Comparison of ENCODE assay signal across 21 cellular contexts in the genomic region with DNA sequence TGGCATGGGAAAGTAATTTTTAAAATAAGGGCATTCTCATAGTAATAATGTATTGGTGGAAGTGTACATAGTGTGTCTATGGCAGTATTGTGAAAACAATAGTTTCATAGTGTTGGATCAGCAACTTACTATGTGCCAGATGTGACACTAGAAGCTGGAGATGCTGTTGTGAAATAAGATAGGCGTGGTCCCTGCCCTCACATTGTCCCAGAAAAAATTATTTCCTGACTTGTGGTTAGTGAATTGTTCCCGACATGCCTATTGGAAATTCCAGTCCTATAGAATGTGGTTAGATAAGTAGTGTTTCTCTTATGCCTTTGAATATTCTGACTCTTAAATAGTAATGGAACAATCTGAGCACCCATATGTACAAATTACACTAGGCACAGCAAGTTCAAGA. TPM values are rescaled to one million over a fixed set of nuclear protein-coding genes. Genes with fewer than 3 reads are reported as not detected.
DNase-seq lines count a peak whose midpoint lies in the region; TF ChIP-seq lines count a peak whose summit lies in the region.
"Had no signal": no experiment of that assay in that cellular context is flagged by ENCODE, and none has a peak within 500 bp of the region (broad histone marks: within the 10 kb centered on the region; RNA-seq: fewer than 3 reads in every experiment).

No MANE protein-coding gene starts in this region.

- TF ChIP-seq EP300 in Ishikawa (IDR thresholded peaks at IDR 0.05; ENCODE audit: borderline replicate concordance): peak; percentile 33; the same call in 1 of the 2 replicates

- H3K36me3 ChIP-seq in brain microvascular endothelial cell (replicated peaks): no peaks in the 10 kb centered on the region
- H3K36me3 ChIP-seq: Peyer's patch, sigmoid colon, vagina had no signal

- TF ChIP-seq CTCF in AG10803 (conservative IDR thresholded peaks at IDR 0.05; ENCODE audit: low read length) (no peak), brain microvascular endothelial cell (IDR thresholded peaks at IDR 0.05; ENCODE audit: low read depth, low read length, missing control alignments) (no peak), foreskin fibroblast (IDR thresholded peaks at IDR 0.05; ENCODE audit: low read depth, low read length) (no peak)

- DNase-seq in AG10803 (ENCODE audit: low read depth) (peak; percentile 88), brain microvascular endothelial cell (peak; percentile 33), foreskin fibroblast (peak; percentile 51 to 77), COLO829 (ENCODE audit: low spot score) (no peak), medulla oblongata (ENCODE audit: extremely low spot score) (no peak), occipital lobe (lab: John Stamatoyannopoulos, UW) (no peak)
- DNase-seq in stimulated activated CD4-positive, alpha-beta T cell treated with anti-CD3 and anti-CD28 coated beads, Interleukin-2, amount 100 ng/mL, for 48 hours: no peak
- DNase-seq: activated CD4-positive, alpha-beta memory T cell treated with anti-CD3 and anti-CD28 coated beads, Interleukin-2, amount 10 ng/mL, durations not matched to agents 7 days and 5 days; activated naive CD8-positive, alpha-beta T cell treated with anti-CD3 and anti-CD28 coated beads, Interleukin-2, amount 50 U/mL, for 24 hours; Calu3; GDM1; glutamatergic neuron; NCI-H1092 treated with DMSO at 0.1 percent for 48 hours; Peyer's patch; sigmoid colon; stimulated activated CD4-positive, alpha-beta T cell treated with anti-CD3 and anti-CD28 coated beads, Interleukin-2, amount 100 ng/mL, for 24 hours had no signal

- no peak overlapping the region for H3K4me3 ChIP-seq in AG10803 (ENCODE audit: low read length)
- H3K4me3 ChIP-seq in brain microvascular endothelial cell (ENCODE audit: low read depth, low read length): no peak overlapping the region
- H3K4me3 ChIP-seq in foreskin fibroblast (ENCODE audit: low read depth in 1 of 2, low read length in 2 of 2): no peak overlapping the region
- H3K4me3 ChIP-seq: GM23338, K562, Peyer's patch, sigmoid colon, vagina had no signal

- in situ Hi-C loops in brain microvascular endothelial cell (cut with HindIII; ENCODE audit: low pct_ligation_motif_present, low sequenced_read_pairs): no loop called here

- no peaks in the 10 kb centered on the region for H3K27me3 ChIP-seq in brain microvascular endothelial cell (replicated peaks)
- H3K27me3 ChIP-seq: Peyer's patch, sigmoid colon, vagina had no signal

- no peak for TF ChIP-seq RAD21 in Ishikawa (IDR thresholded peaks at IDR 0.05; ENCODE audit: low read depth)

- H3K27ac ChIP-seq in brain microvascular endothelial cell: no peak overlapping the region
- H3K27ac ChIP-seq: Peyer's patch, sigmoid colon, vagina, VCaP had no signal

TF ChIP-seq in Ishikawa, 13 proteins besides CTCF, POLR2A, EP300 and RAD21:
- TF ChIP-seq CEBPB (IDR thresholded peaks at IDR 0.05) (peak; percentile 76), EGR1 (IDR thresholded peaks at IDR 0.05) (no peak), NFIC (IDR thresholded peaks at IDR 0.05) (no peak), TEAD4 (IDR thresholded peaks at IDR 0.05) (peak; percentile 72), YY1 (IDR thresholded peaks at IDR 0.05; ENCODE audit: low read depth) (no peak)

RNA-seq across cellular contexts. Expression of a gene that starts 55.3 kb away (rescaled TPM):
- total RNA-seq in occipital lobe: 20.3 TPM

Comparison
In these comparisons a context has a peak if more than half of its experiments do, and no peak if none do; other contexts are left out.
1. DNase-seq: peak in AG10803 (single experiment), brain microvascular endothelial cell (single experiment) and foreskin fibroblast (2 of 2); none in COLO829 (single experiment), medulla oblongata (single experiment), stimulated activated CD4-positive, alpha-beta T cell treated with anti-CD3 and anti-CD28 coated beads, Interleukin-2, amount 100 ng/mL, for 48 hours (0 of 2) and occipital lobe (single experiment).